ENCODE assay signal across 8 cellular contexts in genomic region chr17:50161911-50162288, GRCh38. TPM values are rescaled to one million over a fixed set of nuclear protein-coding genes. Genes with fewer than 3 reads are reported as not detected.
DNase-seq lines count a peak whose midpoint lies in the region; ATAC-seq and TF ChIP-seq lines count a peak whose summit lies in the region.

No MANE protein-coding gene starts in this region.

- in situ Hi-C loops in gastrocnemius medialis (cut with MboI; ENCODE audit: low sequenced_read_pairs in 4 of 4), result no loop called here

- no peak overlapping the region for H3K27ac ChIP-seq in HCT116 (ENCODE audit: low read depth, low read length)
- peak overlapping the region in 3 of 4 donors; percentile 82 to 88 (median 86) for H3K27ac ChIP-seq in gastroesophageal sphincter
- H3K27ac ChIP-seq in gastrocnemius medialis, result peak overlapping the region; percentile 53 to 69 (median 60)

- intact Hi-C loops in HCT116 (cut with micrococcal nuclease) (loop anchor here (2.0 kb wide), 1 partner anchor 47 kb away; no protein-coding TSS in a partner anchor), gastrocnemius medialis (cut with DNase I; ENCODE audit: low total_unique reads) (loop anchor here (1.0 to 10.0 kb wide), 4 partner anchors 22 to 703 kb away; partner anchors contain the start of genes PDK2 and TOB1)

- TF ChIP-seq CTCF in HCT116 (IDR thresholded peaks at IDR 0.05 in 2 of 3, conservative IDR thresholded peaks at IDR 0.05 in 1 of 3; ENCODE audit: borderline replicate concordance in 1 of 3, insufficient read depth in 1 of 3, low read depth in 2 of 3, low read length in 2 of 3), result no peak
- TF ChIP-seq CTCF in gastroesophageal sphincter (IDR thresholded peaks at IDR 0.05), result no peak
- no peak for TF ChIP-seq CTCF in gastrocnemius medialis (IDR thresholded peaks at IDR 0.05 in 4 of 5, conservative IDR thresholded peaks at IDR 0.05 in 1 of 5)

- H3K4me2 ChIP-seq in HCT116 (ENCODE audit: low read length), result peak overlapping the region; percentile 88

- TF ChIP-seq EP300 in gastroesophageal sphincter (IDR thresholded peaks at IDR 0.05), result no peak

- peak overlapping the region; percentile 21 for H3K9ac ChIP-seq in HCT116 (ENCODE audit: low read length)

- peak overlapping the region; percentile 76 for H2AFZ ChIP-seq in HCT116 (ENCODE audit: low read depth, low read length, poor library complexity, severe bottlenecking)

- H3K36me3 ChIP-seq in HCT116 (ENCODE audit: control insufficient read depth in 1 of 2, insufficient read depth in 2 of 2, low read length in 2 of 2) (no peaks in the 10 kb centered on the region), gastroesophageal sphincter (no peaks in the 10 kb centered on the region), gastrocnemius medialis (no peaks in the 10 kb centered on the region)

- BruUV-seq in HCT116 (replicated peaks; lab: Mats Ljungman, UMichigan), result no TSS peak

- peak overlapping the region; percentile 85 for H3K4me3 Mint-ChIP-seq in T-helper 17 cell

- no peaks in the 10 kb centered on the region for H3K36me3 Mint-ChIP-seq in T-helper 17 cell (ENCODE audit: low read depth)

- H3K4me1 Mint-ChIP-seq in T-helper 17 cell, result peaks cover 33% of the 10 kb centered on the region

- H3K27me3 ChIP-seq in HCT116 (ENCODE audit: insufficient read depth, low read length) (no peaks in the 10 kb centered on the region), gastroesophageal sphincter (no peaks in the 10 kb centered on the region), gastrocnemius medialis (no peaks in the 10 kb centered on the region)

- H4K20me1 ChIP-seq in HCT116 (ENCODE audit: insufficient read depth), result no peaks in the 10 kb centered on the region

- no peaks in the 10 kb centered on the region for H3K9me2 ChIP-seq in HCT116 (ENCODE audit: insufficient read depth)

- peak overlapping the region in 1 of 2 experiments; percentile 59; a peak in 2 of 4 replicates for H3K4me3 ChIP-seq in HCT116 (replicated peaks in 1 of 2; ENCODE audit: low read depth in 1 of 2, low read length in 2 of 2)
- peak overlapping the region in 1 of 2 donors; percentile 68 for H3K4me3 ChIP-seq in gastroesophageal sphincter
- H3K4me3 ChIP-seq in gastrocnemius medialis, result peak overlapping the region in 2 of 4 donors; percentile 52 to 62

- H3K27me3 Mint-ChIP-seq in T-helper 17 cell, result no peaks in the 10 kb centered on the region

- CTCF ChIA-PET in HCT116 (lab: Charles Lee), result interaction anchor here (1.0 to 2.8 kb wide), 9 partner anchors 10 to 173 kb away, joined by 3 to 31 read pairs (median 5); partner anchors contain the start of gene PPP1R9B

- RAD21 ChIA-PET in HCT116 (lab: Charles Lee; ENCODE audit: low non-redundant PET in 1 of 2, low total read pairs in 2 of 2, uncharacterized antibody in 2 of 2, unreplicated experiment in 2 of 2), result no interaction called here

- H3K27ac Mint-ChIP-seq in T-helper 17 cell, result peak overlapping the region; percentile 51

- H3K9me3 ChIP-seq in HCT116 (ENCODE audit: control insufficient read depth in 1 of 2, insufficient read depth in 1 of 2, low read depth in 1 of 2, low read length in 2 of 2) (no peaks in the 10 kb centered on the region), T-helper 17 cell (ENCODE audit: control insufficient read depth, low read length, poor library complexity, severe bottlenecking) (no peaks in the 10 kb centered on the region), gastroesophageal sphincter (no peaks in the 10 kb centered on the region), gastrocnemius medialis (no peaks in the 10 kb centered on the region)

- peak; percentile 5; the same call in 1 of the 2 replicates for ATAC-seq in HCT116
- no peak for ATAC-seq in T-helper 17 cell
- ATAC-seq in gastroesophageal sphincter, result peak; percentile 6
- no peak for ATAC-seq in gastrocnemius medialis
- ATAC-seq in GM18511 (IDR thresholded peaks at IDR 0.05; ENCODE audit: unreplicated experiment), result no peak
- ATAC-seq in GM21515 (IDR thresholded peaks at IDR 0.05; ENCODE audit: unreplicated experiment), result no peak
- no peak for ATAC-seq in GM18498 (IDR thresholded peaks at IDR 0.05; ENCODE audit: unreplicated experiment)

- WGBS in gastroesophageal sphincter (ENCODE audit: low coverage in 1 of 2), 2 donors, result 43 to 46% methylated on average over 5 to 15 of the region's 16 CpGs

- TF ChIP-seq POLR2A in HCT116 (IDR thresholded peaks at IDR 0.05; ENCODE audit: borderline replicate concordance, extremely low read depth, insufficient read depth, insufficient read length) (no peak), gastroesophageal sphincter (IDR thresholded peaks at IDR 0.05) (no peak), gastrocnemius medialis (IDR thresholded peaks at IDR 0.05) (no peak)

- peaks cover 20 to 36% of the 10 kb centered on the region in 2 experiments for H3K4me1 ChIP-seq in HCT116 (ENCODE audit: control insufficient read depth in 1 of 2, insufficient read depth in 2 of 2, low read length in 2 of 2)
- peaks cover 0 to 56% (median 14%) of the 10 kb centered on the region in 3 donors for H3K4me1 ChIP-seq in gastroesophageal sphincter
- H3K4me1 ChIP-seq in gastrocnemius medialis, result peaks cover 28 to 40% of the 10 kb centered on the region in 2 donors

- no peak for TF ChIP-seq RAD21 in HCT116 (IDR thresholded peaks at IDR 0.05; ENCODE audit: low read depth)

- DNase-seq in HCT116 (ENCODE audit: low read depth, low spot score) (no peak), T-helper 17 cell (no peak), gastrocnemius medialis (no peak), SHP77 (lab: John Stamatoyannopoulos, UW) (no peak)

- POLR2A ChIA-PET in HCT116 (lab: Charles Lee), result interaction anchor here (2.8 kb wide), 1 partner anchor 10 kb away, joined by 22 read pairs; no protein-coding TSS in a partner anchor

- H3K79me2 ChIP-seq in HCT116 (ENCODE audit: insufficient read depth, low read length), result no peaks in the 10 kb centered on the region

TF ChIP-seq in HCT116, 20 proteins besides CTCF, POLR2A, EP300 and RAD21:
- TF ChIP-seq EZH2 (IDR thresholded peaks at IDR 0.05) (no peak), CEBPB (IDR thresholded peaks at IDR 0.05; ENCODE audit: low read depth) (no peak), POLR2AphosphoS5 (IDR thresholded peaks at IDR 0.05; ENCODE audit: low read depth, low read length) (no peak), EGR1 (IDR thresholded peaks at IDR 0.05; ENCODE audit: low read depth) (no peak), YY1 (IDR thresholded peaks at IDR 0.05; ENCODE audit: extremely low read depth, insufficient replicate concordance, low read depth, low read length) (no peak), FOSL1 (IDR thresholded peaks at IDR 0.05; ENCODE audit: low read depth) (no peak), ZBTB33 (IDR thresholded peaks at IDR 0.05; ENCODE audit: extremely low read depth, insufficient replicate concordance, low read length) (no peak), JUND (IDR thresholded peaks at IDR 0.05) (no peak), ZFX (IDR thresholded peaks at IDR 0.05) (no peak), MAX (IDR thresholded peaks at IDR 0.05) (no peak), ELF1 (IDR thresholded peaks at IDR 0.05; ENCODE audit: borderline replicate concordance, low read depth) (no peak), TCF7L2 (IDR thresholded peaks at IDR 0.05; ENCODE audit: borderline replicate concordance, extremely low read depth, insufficient read depth, insufficient read length) (no peak)

RNA-seq across cellular contexts. Expression of gene SGCA, which starts 3.9 kb away (rescaled TPM):
- total RNA-seq in HCT116 (2021; ENCODE audit: unreplicated experiment) (0.37 TPM), T-helper 17 cell (not detected), gastroesophageal sphincter (100 to 1,000 TPM in 2 of 4 donors, 10 to 100 TPM in 2; 58.1 to 145 (median 93.4) TPM), gastrocnemius medialis (100 to 1,000 TPM; 227 to 385 (median 292) TPM)
- polyA plus RNA-seq in HCT116 (2012), result 0.21 and 0.56 TPM in 2 replicates

RNA-seq across cellular contexts. Expression of gene PPP1R9B, which starts 11.4 kb away (rescaled TPM):
- total RNA-seq in HCT116 (2021; ENCODE audit: unreplicated experiment) (112 TPM), T-helper 17 cell (100 to 1,000 TPM in 1 of 2 donors, 10 to 100 TPM in 1; 82.9 to 111 TPM), gastroesophageal sphincter (10 to 100 TPM; 23.3 to 38.1 (median 30.8) TPM), gastrocnemius medialis (10 to 100 TPM in 2 of 4 donors, 1 to 10 TPM in 2; 4.7 to 18.8 (median 11.0) TPM)
- 65.7 and 68.5 TPM in 2 replicates for polyA plus RNA-seq in HCT116 (2012)

RNA-seq across cellular contexts. Expression of gene SAMD14, which starts 31.9 kb away (rescaled TPM):
- total RNA-seq in HCT116 (2021; ENCODE audit: unreplicated experiment) (1.5 TPM), T-helper 17 cell (1 to 10 TPM; 1.7 to 5.8 TPM), gastroesophageal sphincter (1 to 10 TPM; 1.3 to 2.8 (median 2.3) TPM), gastrocnemius medialis (1 to 10 TPM in 1 of 4 donors, under 1 TPM in 2, not detected in 1; 0.04 to 3.8 (median 0.31) TPM)
- polyA plus RNA-seq in HCT116 (2012), result 0.74 and 0.79 TPM in 2 replicates

RNA-seq across cellular contexts. Expression of gene COL1A1, which starts 39.5 kb away (rescaled TPM):
- total RNA-seq in HCT116 (2021; ENCODE audit: unreplicated experiment) (33.6 TPM), T-helper 17 cell (10 to 100 TPM; 15.4 to 16.6 TPM), gastroesophageal sphincter (10 to 100 TPM; 14.6 to 92.9 (median 69.7) TPM), gastrocnemius medialis (1 to 10 TPM; 1.7 to 9.5 (median 5.1) TPM)
- 22.1 and 42.6 TPM in 2 replicates for polyA plus RNA-seq in HCT116 (2012)

Comparison
In these comparisons a context has a peak if more than half of its experiments do, and no peak if none do; other contexts are left out.
1. ATAC-seq: peak in HCT116 (single experiment) and gastroesophageal sphincter (single experiment); none in T-helper 17 cell (single experiment), gastrocnemius medialis (0 of 2), GM18511 (single experiment), GM21515 (single experiment) and GM18498 (single experiment).
2. RNA of gene SGCA, which starts 3.9 kb away (total RNA-seq): 227 to 385 TPM in gastrocnemius medialis and 58.1 to 145 TPM in gastroesophageal sphincter; 0.37 TPM in HCT116 (single experiment) and not detected in T-helper 17 cell; every median in the first group is over 10 times any median in the second.